9 cellular contexts compared by ENCODE assay signal in genomic region chr15:57427367-57427821, GRCh38. TPM values are rescaled to one million over a fixed set of nuclear protein-coding genes. Genes with fewer than 3 reads are reported as not detected.
A peak's percentile ranks its signal among the peaks of the same experiment; 100 is the strongest.
DNase-seq lines count a peak whose midpoint lies in the region; ATAC-seq, FAIRE-seq and TF ChIP-seq lines count a peak whose summit lies in the region.
"Had no signal": no experiment of that assay in that cellular context is flagged by ENCODE, and none has a peak within 500 bp of the region (broad histone marks: within the 10 kb centered on the region; RNA-seq: fewer than 3 reads in every experiment).

No MANE protein-coding gene starts in this region.

- 64 to 72% methylated on average over 9 of the region's 9 CpGs for WGBS in pancreas, 2 donors

- DNase-seq in ELF-1 (ENCODE audit: low read depth, low spot score): peak; percentile 82
- DNase-seq in SJCRH30: peak; percentile 22 to 27
- peak; percentile 68 to 81 for DNase-seq in cardiac muscle cell (ENCODE audit: low read depth in 1 of 2, low spot score in 1 of 2)
- DNase-seq in pancreas: no peak
- no peak for DNase-seq in C1 segment of cervical spinal cord (lab: John Stamatoyannopoulos, UW)
- no peak for DNase-seq in OCI-LY7 (ENCODE audit: low spot score)
- DNase-seq: activated CD4-positive, alpha-beta memory T cell treated with anti-CD3 and anti-CD28 coated beads, Interleukin-2, amount 10 ng/mL, durations not matched to agents 7 days and 5 days had no signal

- H4K20me1 ChIP-seq in OCI-LY7 (ENCODE audit: insufficient read depth, low read length): no peaks in the 10 kb centered on the region

- H3K27ac ChIP-seq in SJCRH30: peak overlapping the region; percentile 14; the same call in 1 of the 2 replicates
- H3K27ac ChIP-seq in cardiac muscle cell: peak overlapping the region; percentile 95
- H3K27ac ChIP-seq in pancreas: peak overlapping the region in 1 of 4 donors; percentile 33
- H3K27ac ChIP-seq in OCI-LY7 (ENCODE audit: low read depth, low read length, poor library complexity, severe bottlenecking): no peak overlapping the region

- H3K27me3 ChIP-seq in SJCRH30 (no peaks in the 10 kb centered on the region), cardiac muscle cell (no peaks in the 10 kb centered on the region), pancreas (no peaks in the 10 kb centered on the region)

- no peak overlapping the region for H3K4me3 ChIP-seq in SJCRH30
- H3K4me3 ChIP-seq in cardiac muscle cell: no peak overlapping the region
- H3K4me3 ChIP-seq in pancreas: no peak overlapping the region
- no peak overlapping the region for H3K4me3 ChIP-seq in OCI-LY7 (ENCODE audit: low read depth, low read length, poor library complexity, severe bottlenecking)

- ATAC-seq in pancreas (peak in 3 of 4 donors; percentile 40 to 62 (median 49)), HG02571 (IDR thresholded peaks at IDR 0.05; ENCODE audit: unreplicated experiment) (no peak), GM21423 (IDR thresholded peaks at IDR 0.05; ENCODE audit: unreplicated experiment) (no peak)

- POLR2A ChIA-PET in OCI-LY7 (lab: Charles Lee): interaction anchor here (0.6 kb wide), 1 partner anchor 1535 kb away, joined by 3 read pairs; no protein-coding TSS in a partner anchor

- FAIRE-seq in pancreas (lab: Jason Lieb, UNC): no peak

- BruUV-seq in OCI-LY7 (replicated peaks; lab: Mats Ljungman, UMichigan): no TSS peak

- H3K36me3 ChIP-seq in SJCRH30 (no peaks in the 10 kb centered on the region), cardiac muscle cell (no peaks in the 10 kb centered on the region), pancreas (no peaks in the 10 kb centered on the region), OCI-LY7 (ENCODE audit: insufficient read depth, low read length) (no peaks in the 10 kb centered on the region)

- H3K9me3 ChIP-seq in SJCRH30 (replicated peaks): no peaks in the 10 kb centered on the region
- H3K9me3 ChIP-seq in cardiac muscle cell (ENCODE audit: low read depth): no peaks in the 10 kb centered on the region
- H3K9me3 ChIP-seq in pancreas: no peaks in the 10 kb centered on the region
- H3K9me3 ChIP-seq in OCI-LY7 (ENCODE audit: low read length): no peaks in the 10 kb centered on the region

- CTCF ChIA-PET in OCI-LY7 (lab: Charles Lee; ENCODE audit: unreplicated experiment): no interaction called here

- TF ChIP-seq CTCF in cardiac muscle cell (IDR thresholded peaks at IDR 0.05; ENCODE audit: low read depth, low read length) (no peak), pancreas (IDR thresholded peaks at IDR 0.05) (no peak), OCI-LY7 (conservative IDR thresholded peaks at IDR 0.05; ENCODE audit: low read length) (no peak)

- no peaks in the 10 kb centered on the region for H3K9me2 ChIP-seq in OCI-LY7 (ENCODE audit: insufficient read depth, low read length)

- peaks cover 29% of the 10 kb centered on the region for H3K4me1 ChIP-seq in SJCRH30
- H3K4me1 ChIP-seq in cardiac muscle cell (ENCODE audit: low read depth): peaks cover 74% of the 10 kb centered on the region
- peaks cover 1 to 10% (median 5%) of the 10 kb centered on the region in 3 donors for H3K4me1 ChIP-seq in pancreas
- no peaks in the 10 kb centered on the region for H3K4me1 ChIP-seq in OCI-LY7 (ENCODE audit: insufficient read depth, low read length, poor library complexity, severe bottlenecking)

- H3K79me2 ChIP-seq in OCI-LY7 (ENCODE audit: insufficient read depth, low read depth, low read length): no peaks in the 10 kb centered on the region

- intact Hi-C loops in pancreas (cut with DNase I) (no loop called here), OCI-LY7 (cut with micrococcal nuclease; ENCODE audit: unreplicated experiment) (no loop called here)

- no peak overlapping the region for H3K4me2 ChIP-seq in OCI-LY7 (ENCODE audit: low read length)

- H2AFZ ChIP-seq in OCI-LY7 (ENCODE audit: low read length): no peak overlapping the region

RNA-seq across cellular contexts. Expression of gene CGNL1, which starts 51.1 kb away (rescaled TPM):
- 5.5 and 5.9 TPM in 2 replicates for total RNA-seq in SJCRH30 (2014; rRNA removed; shearing (Covaris generic))
- total RNA-seq in cardiac muscle cell: 97.4 and 134 TPM in 2 replicates
- 62.9 and 75.4 TPM in 2 replicates for polyA plus RNA-seq in cardiac muscle cell
- 10 to 100 TPM; 21.3 to 35.8 (median 25.5) TPM for total RNA-seq in pancreas
- polyA plus RNA-seq in pancreas: 10 to 100 TPM in 1 of 2 donors, 1 to 10 TPM in 1; 7.3 to 12.6 TPM
- total RNA-seq in OCI-LY7 (2014; rRNA removed; shearing (Covaris generic)): not detected in 2 replicates
- total RNA-seq in OCI-LY7 (2022): 0.04 TPM in 1 of 2 replicates, not detected in the other
- total RNA-seq: activated CD4-positive, alpha-beta memory T cell treated with anti-CD3 and anti-CD28 coated beads, Interleukin-2, amount 10 ng/mL, durations not matched to agents 7 days and 5 days had no signal

Comparison
In these comparisons a context has a peak if more than half of its experiments do, and no peak if none do; other contexts are left out.
1. DNase-seq: peak in ELF-1 (single experiment), SJCRH30 (2 of 2) and cardiac muscle cell (2 of 2); none in pancreas (0 of 6), C1 segment of cervical spinal cord (0 of 14) and OCI-LY7 (single experiment).
2. ATAC-seq: peak in pancreas (3 of 4); none in HG02571 (single experiment) and GM21423 (single experiment).